19 cellular contexts compared by ENCODE assay signal in the genomic region with DNA sequence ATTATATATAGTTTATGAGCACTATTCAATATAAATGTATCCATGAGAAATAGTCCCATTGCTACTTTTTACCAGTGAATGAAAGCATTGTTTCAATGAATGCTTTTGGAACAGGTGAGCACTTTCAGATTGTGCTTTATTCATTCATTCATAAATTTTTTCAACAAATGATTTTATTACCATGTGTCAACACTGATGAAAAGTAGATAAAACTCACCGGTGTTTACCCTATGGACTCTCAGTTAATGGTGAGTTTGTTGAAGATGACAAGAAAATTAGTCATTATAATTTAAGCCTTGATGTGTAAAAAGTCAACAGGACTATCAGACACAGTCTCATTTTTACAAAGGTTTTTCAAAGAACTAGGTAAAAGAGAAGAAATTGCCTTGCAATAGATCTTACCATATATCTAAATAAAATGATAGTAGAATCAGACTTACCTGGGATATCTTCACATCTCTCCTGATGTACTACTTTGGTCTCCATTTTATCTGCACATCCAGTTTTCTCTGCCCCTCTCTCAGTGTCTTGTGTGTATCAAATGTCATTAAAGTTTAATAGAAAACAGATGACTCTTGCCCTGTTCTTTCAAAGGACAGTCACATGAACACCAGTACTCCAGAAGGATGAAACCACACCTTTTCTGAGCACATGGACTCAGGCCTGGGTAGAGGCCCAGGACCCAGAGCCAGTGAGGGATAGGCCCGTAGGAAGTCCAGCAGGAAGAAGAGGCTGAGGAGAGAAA.
"Had no signal": no experiment of that assay in that cellular context is flagged by ENCODE, and none has a peak within 500 bp of the region (broad histone marks: within the 10 kb centered on the region; RNA-seq: fewer than 3 reads in every experiment).

No MANE protein-coding gene starts in this region.

- H3K27me3 Mint-ChIP-seq: activated naive CD4-positive, alpha-beta T cell treated with anti-CD3 and anti-CD28 coated beads, Interleukin-2, amount 50 U/mL, for 24 hours; brain; progenitor cell of endocrine pancreas; stimulated activated naive CD8-positive, alpha-beta T cell treated with anti-CD3 and anti-CD28 coated beads, Interleukin-15, Interleukin-2, amounts not matched to agents 100 ng/mL and 50 ng/mL, for 24 hours had no signal

- H3K36me3 ChIP-seq: left lung, right atrium auricular region, thyroid gland, upper lobe of right lung had no signal

- H3K9me3 ChIP-seq: left lung, right atrium auricular region, thyroid gland, upper lobe of right lung had no signal

- H3K9me3 Mint-ChIP-seq: activated naive CD4-positive, alpha-beta T cell treated with anti-CD3 and anti-CD28 coated beads, Interleukin-2, amount 50 U/mL, for 24 hours; brain; naive thymus-derived CD8-positive, alpha-beta T cell; stimulated activated naive CD8-positive, alpha-beta T cell treated with anti-CD3 and anti-CD28 coated beads, Interleukin-15, Interleukin-2, amounts not matched to agents 100 ng/mL and 50 ng/mL, for 24 hours had no signal

- H3K27ac Mint-ChIP-seq: activated CD8-positive, alpha-beta T cell treated with anti-CD3 and anti-CD28 coated beads, Interleukin-2, amount 10 ng/mL, durations not matched to agents 7 days and 5 days; activated naive CD4-positive, alpha-beta T cell treated with anti-CD3 and anti-CD28 coated beads, Interleukin-2, amount 50 U/mL, for 24 hours; naive thymus-derived CD8-positive, alpha-beta T cell; progenitor cell of endocrine pancreas; stimulated activated naive CD8-positive, alpha-beta T cell treated with anti-CD3 and anti-CD28 coated beads, Interleukin-15, Interleukin-2, amounts not matched to agents 100 ng/mL and 50 ng/mL, for 24 hours had no signal

- DNase-seq: activated CD4-positive, alpha-beta T cell treated with anti-CD3 and anti-CD28 coated beads for 1 hour; activated CD4-positive, alpha-beta T cell treated with anti-CD3 and anti-CD28 coated beads, Interleukin-2, amount 50 U/mL, for 1 hour; activated CD8-positive, alpha-beta T cell treated with anti-CD3 and anti-CD28 coated beads, Interleukin-2, amount 10 ng/mL, durations not matched to agents 7 days and 5 days; activated gamma-delta T cell treated with Interleukin-2 at 50 U/mL for 16 hours; aorta; foreskin keratinocyte; kidney glomerular epithelial cell; left lung; naive thymus-derived CD8-positive, alpha-beta T cell; stimulated activated CD4-positive, alpha-beta T cell treated with anti-CD3 and anti-CD28 coated beads, Interleukin-12 subunit alpha, Interleukin-12 subunit beta, amount 100 ng/mL, for 4 hours; stimulated activated CD4-positive, alpha-beta T cell treated with anti-CD3 and anti-CD28 coated beads, Interleukin-4, amount 100 ng/mL, for 4 hours; substantia nigra; thyroid gland; upper lobe of right lung had no signal

- H3K27ac ChIP-seq: foreskin keratinocyte, left lung, right atrium auricular region, thyroid gland, upper lobe of right lung had no signal

- H3K4me1 Mint-ChIP-seq: activated naive CD4-positive, alpha-beta T cell treated with anti-CD3 and anti-CD28 coated beads, Interleukin-2, amount 50 U/mL, for 24 hours; naive thymus-derived CD8-positive, alpha-beta T cell had no signal

- ATAC-seq: activated CD8-positive, alpha-beta T cell treated with anti-CD3 and anti-CD28 coated beads, Interleukin-2, amount 10 ng/mL, durations not matched to agents 7 days and 5 days; foreskin keratinocyte; left lung; naive thymus-derived CD8-positive, alpha-beta T cell; upper lobe of right lung had no signal

- H3K4me1 ChIP-seq: left lung, right atrium auricular region, thyroid gland, upper lobe of right lung had no signal

- H3K36me3 Mint-ChIP-seq: activated naive CD4-positive, alpha-beta T cell treated with anti-CD3 and anti-CD28 coated beads, Interleukin-2, amount 50 U/mL, for 24 hours; brain; naive thymus-derived CD8-positive, alpha-beta T cell had no signal

- H3K4me3 ChIP-seq: left lung, right atrium auricular region, thyroid gland, upper lobe of right lung had no signal

- H3K4me3 Mint-ChIP-seq: activated CD8-positive, alpha-beta T cell treated with anti-CD3 and anti-CD28 coated beads, Interleukin-2, amount 10 ng/mL, durations not matched to agents 7 days and 5 days; activated naive CD4-positive, alpha-beta T cell treated with anti-CD3 and anti-CD28 coated beads, Interleukin-2, amount 50 U/mL, for 24 hours; brain; naive thymus-derived CD8-positive, alpha-beta T cell; stimulated activated naive CD8-positive, alpha-beta T cell treated with anti-CD3 and anti-CD28 coated beads, Interleukin-15, Interleukin-2, amounts not matched to agents 100 ng/mL and 50 ng/mL, for 24 hours had no signal

- H3K27me3 ChIP-seq: foreskin keratinocyte, left lung, right atrium auricular region, thyroid gland, upper lobe of right lung had no signal
